In the genomic region with DNA sequence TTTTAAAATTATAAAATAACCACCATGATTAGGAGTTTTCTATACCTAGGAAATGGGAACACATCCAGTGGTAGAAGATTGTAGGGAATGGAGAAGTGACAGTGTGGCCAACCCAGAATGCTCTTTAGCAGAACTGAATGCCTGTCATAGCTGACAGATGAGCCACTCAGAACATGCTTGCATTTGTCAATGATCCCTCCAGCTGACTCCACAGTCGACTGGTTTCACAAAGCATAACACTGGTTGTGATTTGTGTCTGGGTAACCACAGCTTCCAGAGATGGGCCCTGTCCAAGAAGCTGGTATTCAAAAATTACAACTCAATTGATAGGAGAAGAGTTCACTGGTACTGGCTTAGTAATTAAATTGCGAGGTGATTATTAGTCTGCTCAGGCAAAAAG, we compare ENCODE assay signal across 11 cellular contexts. TPM values are rescaled to one million over a fixed set of nuclear protein-coding genes. Genes with fewer than 3 reads are reported as not detected.
DNase-seq lines count a peak whose midpoint lies in the region; ATAC-seq and TF ChIP-seq lines count a peak whose summit lies in the region.
"Had no signal": no experiment of that assay in that cellular context is flagged by ENCODE, and none has a peak within 500 bp of the region (broad histone marks: within the 10 kb centered on the region; RNA-seq: fewer than 3 reads in every experiment).

No MANE protein-coding gene starts in this region.

- H3K9me3 ChIP-seq in skeletal muscle satellite cell (replicated peaks; ENCODE audit: low read length) (no peaks in the 10 kb centered on the region), vagina (no peaks in the 10 kb centered on the region)
- H3K9me3 ChIP-seq: esophagus muscularis mucosa had no signal

- H3K36me3 ChIP-seq in skeletal muscle satellite cell (ENCODE audit: insufficient read depth, low read length) (no peaks in the 10 kb centered on the region), vagina (no peaks in the 10 kb centered on the region)
- H3K36me3 ChIP-seq: esophagus muscularis mucosa had no signal

- H3K4me2 ChIP-seq in skeletal muscle satellite cell (ENCODE audit: low read length) = peak overlapping the region; percentile 12

- H3K27me3 ChIP-seq in skeletal muscle satellite cell (ENCODE audit: control insufficient read depth, insufficient read depth, low read length) (no peaks in the 10 kb centered on the region), vagina (no peaks in the 10 kb centered on the region)
- H3K27me3 ChIP-seq: esophagus muscularis mucosa had no signal

- H3K9ac ChIP-seq in skeletal muscle satellite cell (ENCODE audit: low read depth, low read length) = no peak overlapping the region

- no peak overlapping the region for H3K27ac ChIP-seq in vagina
- H3K27ac ChIP-seq: esophagus muscularis mucosa had no signal

- ATAC-seq in SK-N-SH treated with all-trans-retinoic acid at 6 μM for 48 hours = peak; percentile 81
- ATAC-seq: sciatic nerve had no signal

- DNase-seq in NCI-H1417 (lab: John Stamatoyannopoulos, UW) = peak in 2 of 3 experiments; percentile 7 to 48
- DNase-seq in NCI-H1417 treated with DMSO at 0.1 percent for 48 hours (lab: John Stamatoyannopoulos, UW) = no peak
- peak; percentile 84 to 86 for DNase-seq in foreskin fibroblast
- no peak for DNase-seq in stimulated activated CD8-positive, alpha-beta memory T cell treated with anti-CD3 and anti-CD28 coated beads, Interleukin-4, amount 100 ng/mL, for 48 hours
- DNase-seq in NCI-H187 (lab: John Stamatoyannopoulos, UW) = no peak
- DNase-seq in vagina (ENCODE audit: extremely low spot score in 2 of 2) = no peak
- DNase-seq: anterior cingulate cortex had no signal

- no peak for TF ChIP-seq POLR2A in vagina (IDR thresholded peaks at IDR 0.05)

- H3K4me3 ChIP-seq in foreskin fibroblast (ENCODE audit: low read depth in 1 of 2, low read length in 2 of 2) = no peak overlapping the region
- no peak overlapping the region for H3K4me3 ChIP-seq in skeletal muscle satellite cell (ENCODE audit: low read length)
- H3K4me3 ChIP-seq in vagina = no peak overlapping the region
- H3K4me3 ChIP-seq: esophagus muscularis mucosa had no signal

- intact Hi-C loops in vagina (cut with DNase I) = no loop called here

- H3K4me1 ChIP-seq in skeletal muscle satellite cell (ENCODE audit: control insufficient read depth, insufficient read depth, low read length) (peaks cover 27% of the 10 kb centered on the region), vagina (no peaks in the 10 kb centered on the region)

- TF ChIP-seq CTCF in foreskin fibroblast (IDR thresholded peaks at IDR 0.05; ENCODE audit: low read depth, low read length) (no peak), vagina (IDR thresholded peaks at IDR 0.05) (no peak)

TF ChIP-seq in SK-N-SH treated with all-trans-retinoic acid at 6 μM for 48 hours, 23 proteins besides CTCF, POLR2A, EP300 and RAD21:
- TF ChIP-seq BACH2 (CRISPR knock-in tag; IDR thresholded peaks at IDR 0.05; ENCODE audit: borderline replicate concordance) (no peak), RARB (CRISPR knock-in tag; IDR thresholded peaks at IDR 0.05) (no peak), ZFP3 (CRISPR knock-in tag; IDR thresholded peaks at IDR 0.05) (no peak), ZNF8 (CRISPR knock-in tag; IDR thresholded peaks at IDR 0.05) (no peak), PPARA (CRISPR knock-in tag; IDR thresholded peaks at IDR 0.05; ENCODE audit: borderline replicate concordance) (no peak), TCF4 (CRISPR knock-in tag; IDR thresholded peaks at IDR 0.05; ENCODE audit: borderline replicate concordance) (no peak), OSR1 (CRISPR knock-in tag; IDR thresholded peaks at IDR 0.05) (no peak), TOX (CRISPR knock-in tag; IDR thresholded peaks at IDR 0.05; ENCODE audit: borderline replicate concordance) (no peak), GLIS3 (CRISPR knock-in tag; IDR thresholded peaks at IDR 0.05) (no peak), SNAI2 (CRISPR knock-in tag; IDR thresholded peaks at IDR 0.05) (no peak), ARNTL (CRISPR knock-in tag; IDR thresholded peaks at IDR 0.05; ENCODE audit: borderline replicate concordance, low read depth) (no peak), ZNF565 (CRISPR knock-in tag; conservative IDR thresholded peaks at IDR 0.05; ENCODE audit: low read depth) (no peak), POU6F1 (CRISPR knock-in tag; IDR thresholded peaks at IDR 0.05; ENCODE audit: borderline replicate concordance, low read depth) (no peak), ZC3H10 (CRISPR knock-in tag; IDR thresholded peaks at IDR 0.05) (no peak), ZFP30 (CRISPR knock-in tag; IDR thresholded peaks at IDR 0.05) (no peak), ISL1 (CRISPR knock-in tag; IDR thresholded peaks at IDR 0.05) (no peak), CSDC2 (CRISPR knock-in tag; IDR thresholded peaks at IDR 0.05) (no peak)
- TF ChIP-seq, protein P1, sequence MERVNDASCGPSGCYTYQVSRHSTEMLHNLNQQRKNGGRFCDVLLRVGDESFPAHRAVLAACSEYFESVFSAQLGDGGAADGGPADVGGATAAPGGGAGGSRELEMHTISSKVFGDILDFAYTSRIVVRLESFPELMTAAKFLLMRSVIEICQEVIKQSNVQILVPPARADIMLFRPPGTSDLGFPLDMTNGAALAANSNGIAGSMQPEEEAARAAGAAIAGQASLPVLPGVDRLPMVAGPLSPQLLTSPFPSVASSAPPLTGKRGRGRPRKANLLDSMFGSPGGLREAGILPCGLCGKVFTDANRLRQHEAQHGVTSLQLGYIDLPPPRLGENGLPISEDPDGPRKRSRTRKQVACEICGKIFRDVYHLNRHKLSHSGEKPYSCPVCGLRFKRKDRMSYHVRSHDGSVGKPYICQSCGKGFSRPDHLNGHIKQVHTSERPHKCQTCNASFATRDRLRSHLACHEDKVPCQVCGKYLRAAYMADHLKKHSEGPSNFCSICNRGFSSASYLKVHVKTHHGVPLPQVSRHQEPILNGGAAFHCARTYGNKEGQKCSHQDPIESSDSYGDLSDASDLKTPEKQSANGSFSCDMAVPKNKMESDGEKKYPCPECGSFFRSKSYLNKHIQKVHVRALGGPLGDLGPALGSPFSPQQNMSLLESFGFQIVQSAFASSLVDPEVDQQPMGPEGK (CRISPR knock-in tag; IDR thresholded peaks at IDR 0.05; ENCODE audit: borderline replicate concordance) = no peak
- TF ChIP-seq, protein P2, sequence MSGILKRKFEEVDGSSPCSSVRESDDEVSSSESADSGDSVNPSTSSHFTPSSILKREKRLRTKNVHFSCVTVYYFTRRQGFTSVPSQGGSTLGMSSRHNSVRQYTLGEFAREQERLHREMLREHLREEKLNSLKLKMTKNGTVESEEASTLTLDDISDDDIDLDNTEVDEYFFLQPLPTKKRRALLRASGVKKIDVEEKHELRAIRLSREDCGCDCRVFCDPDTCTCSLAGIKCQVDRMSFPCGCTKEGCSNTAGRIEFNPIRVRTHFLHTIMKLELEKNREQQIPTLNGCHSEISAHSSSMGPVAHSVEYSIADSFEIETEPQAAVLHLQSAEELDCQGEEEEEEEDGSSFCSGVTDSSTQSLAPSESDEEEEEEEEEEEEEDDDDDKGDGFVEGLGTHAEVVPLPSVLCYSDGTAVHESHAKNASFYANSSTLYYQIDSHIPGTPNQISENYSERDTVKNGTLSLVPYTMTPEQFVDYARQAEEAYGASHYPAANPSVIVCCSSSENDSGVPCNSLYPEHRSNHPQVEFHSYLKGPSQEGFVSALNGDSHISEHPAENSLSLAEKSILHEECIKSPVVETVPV (CRISPR knock-in tag; IDR thresholded peaks at IDR 0.05) = no peak

RNA-seq across cellular contexts. Expression of gene CTIF, which starts 9.0 kb away (rescaled TPM):
- total RNA-seq in skeletal muscle satellite cell (2012; rRNA removed) = 15.3 and 16.2 TPM in 2 replicates
- 35.1 TPM for total RNA-seq in vagina

Comparison
In these comparisons a context has a peak if more than half of its experiments do, and no peak if none do; other contexts are left out.
1. DNase-seq: peak in NCI-H1417 (2 of 3) and foreskin fibroblast (2 of 2); none in NCI-H1417 treated with DMSO at 0.1 percent for 48 hours (single experiment), stimulated activated CD8-positive, alpha-beta memory T cell treated with anti-CD3 and anti-CD28 coated beads, Interleukin-4, amount 100 ng/mL, for 48 hours (single experiment), NCI-H187 (0 of 2) and vagina (0 of 2).